In genomic region chr9:2228132-2228531, GRCh38 we compare ENCODE assay signal across 7 cellular contexts.
DNase-seq lines count a peak whose midpoint lies in the region; ATAC-seq and TF ChIP-seq lines count a peak whose summit lies in the region.

No MANE protein-coding gene starts in this region.

- peak; percentile 39 for TF ChIP-seq CTCF in WI38 (IDR thresholded peaks at IDR 0.05; ENCODE audit: low read depth, low read length)
- TF ChIP-seq CTCF in kidney epithelial cell (IDR thresholded peaks at IDR 0.05; ENCODE audit: insufficient read depth, low read length, poor library complexity, severe bottlenecking) = peak; percentile 59

- H3K36me3 ChIP-seq in kidney epithelial cell (ENCODE audit: control insufficient read depth, insufficient read depth, low read length) = no peaks in the 10 kb centered on the region

- in situ Hi-C loops in KBM-7 (cut with MboI; ENCODE audit: low pct_unique_long_range_greater_than_20kb, low sequenced_read_pairs) = no loop called here

- ATAC-seq in GM21528 (IDR thresholded peaks at IDR 0.05; ENCODE audit: low FRiP score, unreplicated experiment) = no peak
- no peak for ATAC-seq in HG02763 (IDR thresholded peaks at IDR 0.05; ENCODE audit: unreplicated experiment)
- no peak for ATAC-seq in GM19035 (IDR thresholded peaks at IDR 0.05; ENCODE audit: unreplicated experiment)

- no peak overlapping the region for H3K4me3 ChIP-seq in WI38 (ENCODE audit: low read depth, low read length)
- H3K4me3 ChIP-seq in kidney epithelial cell (ENCODE audit: low read depth, low read length) = no peak overlapping the region

- peak; percentile 21 for DNase-seq in GDM1 (lab: John Stamatoyannopoulos, UW)
- peak; percentile 79 for DNase-seq in KBM-7
- no peak for DNase-seq in kidney epithelial cell (ENCODE audit: low read depth)

- H3K27me3 ChIP-seq in kidney epithelial cell (ENCODE audit: control insufficient read depth, insufficient read depth, low read length) = no peaks in the 10 kb centered on the region
